ENCODE assay signal across 2 cellular contexts in the genomic region with DNA sequence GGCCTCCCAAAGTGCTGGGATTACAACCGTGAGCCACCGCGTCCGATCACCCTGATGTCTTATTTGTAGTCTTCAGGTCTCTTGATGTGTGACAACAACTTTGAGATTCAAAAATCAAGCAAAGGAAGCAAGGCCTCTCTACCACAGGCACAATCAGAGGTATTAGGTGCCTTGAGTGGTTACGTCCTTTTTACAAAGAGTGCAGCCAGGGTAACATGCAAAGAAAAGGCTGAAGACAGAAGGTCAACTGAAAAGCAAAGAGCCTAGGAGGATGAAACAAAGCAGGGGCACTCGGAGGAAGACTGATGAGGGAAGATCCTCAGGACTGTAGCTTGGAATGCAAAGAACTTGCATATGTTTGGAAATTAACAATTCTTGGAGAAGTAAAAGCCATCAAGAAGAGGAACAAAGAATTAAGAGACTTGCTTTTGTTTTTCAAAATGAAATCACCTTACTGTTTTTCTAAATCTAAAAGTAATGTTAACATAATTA.
A peak's percentile ranks its signal among the peaks of the same experiment; 100 is the strongest.
TF ChIP-seq lines count a peak whose summit lies in the region.

No MANE protein-coding gene starts in this region.

TF ChIP-seq in GM23338, 12 proteins besides CTCF, POLR2A, EP300 and RAD21:
- TF ChIP-seq, protein P1, sequence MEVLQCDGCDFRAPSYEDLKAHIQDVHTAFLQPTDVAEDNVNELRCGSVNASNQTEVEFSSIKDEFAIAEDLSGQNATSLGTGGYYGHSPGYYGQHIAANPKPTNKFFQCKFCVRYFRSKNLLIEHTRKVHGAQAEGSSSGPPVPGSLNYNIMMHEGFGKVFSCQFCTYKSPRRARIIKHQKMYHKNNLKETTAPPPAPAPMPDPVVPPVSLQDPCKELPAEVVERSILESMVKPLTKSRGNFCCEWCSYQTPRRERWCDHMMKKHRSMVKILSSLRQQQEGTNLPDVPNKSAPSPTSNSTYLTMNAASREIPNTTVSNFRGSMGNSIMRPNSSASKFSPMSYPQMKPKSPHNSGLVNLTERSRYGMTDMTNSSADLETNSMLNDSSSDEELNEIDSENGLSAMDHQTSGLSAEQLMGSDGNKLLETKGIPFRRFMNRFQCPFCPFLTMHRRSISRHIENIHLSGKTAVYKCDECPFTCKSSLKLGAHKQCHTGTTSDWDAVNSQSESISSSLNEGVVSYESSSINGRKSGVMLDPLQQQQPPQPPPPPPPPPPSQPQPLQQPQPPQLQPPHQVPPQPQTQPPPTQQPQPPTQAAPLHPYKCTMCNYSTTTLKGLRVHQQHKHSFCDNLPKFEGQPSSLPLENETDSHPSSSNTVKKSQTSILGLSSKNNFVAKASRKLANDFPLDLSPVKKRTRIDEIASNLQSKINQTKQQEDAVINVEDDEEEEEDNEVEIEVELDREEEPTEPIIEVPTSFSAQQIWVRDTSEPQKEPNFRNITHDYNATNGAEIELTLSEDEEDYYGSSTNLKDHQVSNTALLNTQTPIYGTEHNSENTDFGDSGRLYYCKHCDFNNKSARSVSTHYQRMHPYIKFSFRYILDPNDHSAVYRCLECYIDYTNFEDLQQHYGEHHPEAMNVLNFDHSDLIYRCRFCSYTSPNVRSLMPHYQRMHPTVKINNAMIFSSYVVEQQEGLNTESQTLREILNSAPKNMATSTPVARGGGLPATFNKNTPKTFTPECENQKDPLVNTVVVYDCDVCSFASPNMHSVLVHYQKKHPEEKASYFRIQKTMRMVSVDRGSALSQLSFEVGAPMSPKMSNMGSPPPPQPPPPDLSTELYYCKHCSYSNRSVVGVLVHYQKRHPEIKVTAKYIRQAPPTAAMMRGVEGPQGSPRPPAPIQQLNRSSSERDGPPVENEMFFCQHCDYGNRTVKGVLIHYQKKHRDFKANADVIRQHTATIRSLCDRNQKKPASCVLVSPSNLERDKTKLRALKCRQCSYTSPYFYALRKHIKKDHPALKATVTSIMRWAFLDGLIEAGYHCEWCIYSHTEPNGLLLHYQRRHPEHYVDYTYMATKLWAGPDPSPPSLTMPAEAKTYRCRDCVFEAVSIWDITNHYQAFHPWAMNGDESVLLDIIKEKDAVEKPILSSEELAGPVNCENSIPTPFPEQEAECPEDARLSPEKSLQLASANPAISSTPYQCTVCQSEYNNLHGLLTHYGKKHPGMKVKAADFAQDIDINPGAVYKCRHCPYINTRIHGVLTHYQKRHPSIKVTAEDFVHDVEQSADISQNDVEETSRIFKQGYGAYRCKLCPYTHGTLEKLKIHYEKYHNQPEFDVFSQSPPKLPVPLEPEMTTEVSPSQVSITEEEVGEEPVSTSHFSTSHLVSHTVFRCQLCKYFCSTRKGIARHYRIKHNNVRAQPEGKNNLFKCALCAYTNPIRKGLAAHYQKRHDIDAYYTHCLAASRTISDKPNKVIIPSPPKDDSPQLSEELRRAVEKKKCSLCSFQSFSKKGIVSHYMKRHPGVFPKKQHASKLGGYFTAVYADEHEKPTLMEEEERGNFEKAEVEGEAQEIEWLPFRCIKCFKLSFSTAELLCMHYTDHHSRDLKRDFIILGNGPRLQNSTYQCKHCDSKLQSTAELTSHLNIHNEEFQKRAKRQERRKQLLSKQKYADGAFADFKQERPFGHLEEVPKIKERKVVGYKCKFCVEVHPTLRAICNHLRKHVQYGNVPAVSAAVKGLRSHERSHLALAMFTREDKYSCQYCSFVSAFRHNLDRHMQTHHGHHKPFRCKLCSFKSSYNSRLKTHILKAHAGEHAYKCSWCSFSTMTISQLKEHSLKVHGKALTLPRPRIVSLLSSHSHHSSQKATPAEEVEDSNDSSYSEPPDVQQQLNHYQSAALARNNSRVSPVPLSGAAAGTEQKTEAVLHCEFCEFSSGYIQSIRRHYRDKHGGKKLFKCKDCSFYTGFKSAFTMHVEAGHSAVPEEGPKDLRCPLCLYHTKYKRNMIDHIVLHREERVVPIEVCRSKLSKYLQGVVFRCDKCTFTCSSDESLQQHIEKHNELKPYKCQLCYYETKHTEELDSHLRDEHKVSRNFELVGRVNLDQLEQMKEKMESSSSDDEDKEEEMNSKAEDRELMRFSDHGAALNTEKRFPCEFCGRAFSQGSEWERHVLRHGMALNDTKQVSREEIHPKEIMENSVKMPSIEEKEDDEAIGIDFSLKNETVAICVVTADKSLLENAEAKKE (CRISPR knock-in tag; IDR thresholded peaks at IDR 0.05): peak; percentile 88
- TF ChIP-seq EZH2phosphoT487 (IDR thresholded peaks at IDR 0.05; ENCODE audit: unreplicated experiment) (no peak), NANOG (IDR thresholded peaks at IDR 0.05; ENCODE audit: borderline replicate concordance) (peak; percentile 35; the same call in 1 of the 2 replicates), STAT1 (IDR thresholded peaks at IDR 0.05; ENCODE audit: unreplicated experiment) (no peak)

TF ChIP-seq in H1, 55 proteins besides CTCF, POLR2A, EP300 and RAD21:
- no peak for TF ChIP-seq CHD2 (IDR thresholded peaks at IDR 0.05; ENCODE audit: low read length)
- TF ChIP-seq TCF12 (IDR thresholded peaks at IDR 0.05; ENCODE audit: low read depth, low read length): no peak
- no peak for TF ChIP-seq CEBPB (IDR thresholded peaks at IDR 0.05; ENCODE audit: low read depth, low read length)
- no peak for TF ChIP-seq HDAC2 (IDR thresholded peaks at IDR 0.05; ENCODE audit: borderline replicate concordance in 1 of 2, low read depth in 2 of 2, low read length in 2 of 2)
- TF ChIP-seq TAF1 (IDR thresholded peaks at IDR 0.05; ENCODE audit: low read depth, low read length): 0 out of 2 replicates have a peak, but pooled peaks have one; percentile 17
- TF ChIP-seq SUZ12 (IDR thresholded peaks at IDR 0.05; ENCODE audit: low read length): no peak
- no peak for TF ChIP-seq NRF1 (IDR thresholded peaks at IDR 0.05; ENCODE audit: low read depth, low read length)
- no peak for TF ChIP-seq CREB1 (IDR thresholded peaks at IDR 0.05)
- TF ChIP-seq TEAD4 (IDR thresholded peaks at IDR 0.05; ENCODE audit: low read depth, low read length): peak; percentile 76; the same call in 1 of the 2 replicates
- peak; percentile 31 for TF ChIP-seq ASH2L (IDR thresholded peaks at IDR 0.05; ENCODE audit: low read length)
- 0 out of 2 replicates have a peak, but pooled peaks have one; percentile 23 for TF ChIP-seq SP1 (IDR thresholded peaks at IDR 0.05; ENCODE audit: low read depth, low read length)
- TF ChIP-seq TBP (IDR thresholded peaks at IDR 0.05; ENCODE audit: low read depth, low read length): peak; percentile 80
- no peak for TF ChIP-seq SAP30 (IDR thresholded peaks at IDR 0.05; ENCODE audit: insufficient read depth, insufficient replicate concordance, low read length)
